Comparison of ENCODE assay signal across 8 cellular contexts in the genomic region with DNA sequence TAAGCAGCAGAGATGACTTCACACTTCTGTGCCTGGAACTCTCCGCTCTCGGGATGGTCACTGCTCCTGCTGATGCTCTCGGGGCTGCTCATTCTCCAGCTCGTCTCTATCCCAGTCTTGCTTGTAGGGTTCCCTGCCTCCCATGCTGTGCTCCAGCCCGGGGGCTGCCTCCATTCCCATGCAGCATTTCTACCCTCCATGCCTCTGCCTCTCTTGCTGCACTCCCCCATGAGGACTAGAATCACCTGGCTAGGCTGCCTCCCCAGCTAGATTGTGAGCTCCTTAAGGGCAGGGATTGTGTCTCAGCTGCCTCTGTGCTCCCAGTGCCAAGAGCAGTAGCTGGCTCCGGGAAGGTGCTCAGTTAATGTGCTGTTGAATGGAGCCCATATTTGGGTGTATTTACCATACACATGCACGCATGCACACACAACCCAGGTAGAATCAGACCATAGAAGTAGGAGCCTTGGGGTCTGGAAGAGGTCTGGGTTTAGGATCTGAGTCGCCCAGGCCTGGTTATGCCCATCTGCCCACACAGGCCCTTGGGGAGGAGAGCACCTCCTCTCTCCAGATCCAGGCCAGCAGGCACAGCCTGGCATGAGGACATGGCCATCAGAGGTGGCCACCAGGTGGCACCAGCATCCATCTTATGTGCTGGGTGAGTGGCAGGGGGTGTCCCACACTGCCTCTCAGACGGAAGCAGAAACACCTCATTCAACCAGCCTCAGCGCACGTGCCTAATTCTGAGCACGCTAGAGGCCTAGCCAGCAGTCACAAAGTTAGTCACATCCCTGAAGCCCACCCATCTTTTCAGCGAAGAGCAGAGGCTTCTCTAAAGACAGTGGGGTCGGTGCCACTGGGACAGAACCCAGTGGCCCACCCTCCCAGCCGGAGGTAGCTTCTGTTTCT. TPM values are rescaled to one million over a fixed set of nuclear protein-coding genes. Genes with fewer than 3 reads are reported as not detected.
A peak's percentile ranks its signal among the peaks of the same experiment; 100 is the strongest.
DNase-seq lines count a peak whose midpoint lies in the region; ATAC-seq lines count a peak whose summit lies in the region.

No MANE protein-coding gene starts in this region.

- ATAC-seq in GM18873 (IDR thresholded peaks at IDR 0.05; ENCODE audit: low FRiP score, unreplicated experiment) (peak; percentile 59), HG03439 (IDR thresholded peaks at IDR 0.05; ENCODE audit: unreplicated experiment) (peak; percentile 57)

- H3K36me3 Mint-ChIP-seq in activated CD4-positive, alpha-beta memory T cell treated with anti-CD3 and anti-CD28 coated beads for 36 hours, result peaks cover 19% of the 10 kb centered on the region

- H3K27ac Mint-ChIP-seq in activated CD4-positive, alpha-beta memory T cell treated with anti-CD3 and anti-CD28 coated beads for 36 hours, result peak overlapping the region; percentile 47

- H3K27me3 Mint-ChIP-seq in activated CD4-positive, alpha-beta memory T cell treated with anti-CD3 and anti-CD28 coated beads for 36 hours, result no peaks in the 10 kb centered on the region

- intact Hi-C loops in activated CD4-positive, alpha-beta memory T cell treated with anti-CD3 and anti-CD28 coated beads for 36 hours (cut with micrococcal nuclease), result loop anchor here (1.0 to 10.0 kb wide), 6 partner anchors 11 to 355 kb away; a partner anchor contains a TSS

- peak; percentile 85 to 86 for DNase-seq in AML-193 (lab: John Stamatoyannopoulos, UW)
- DNase-seq in NCI-H748 treated with DMSO at 0.1 percent for 48 hours (lab: John Stamatoyannopoulos, UW), result peak; percentile 69
- DNase-seq in activated CD4-positive, alpha-beta memory T cell treated with anti-CD3 and anti-CD28 coated beads for 36 hours, result peak; percentile 94
- DNase-seq in dermis microvascular lymphatic vessel endothelial cell (ENCODE audit: low read depth in 2 of 2), result peak; percentile 75 to 90
- peak; percentile 90 to 92 for DNase-seq in lung microvascular endothelial cell (ENCODE audit: low read depth in 2 of 2)
- peak; percentile 82 for DNase-seq in stimulated activated CD8-positive, alpha-beta memory T cell treated with anti-CD3 and anti-CD28 coated beads, Interleukin-2, amount 100 ng/mL, for 48 hours (ENCODE audit: low read depth in 2 of 2)

- POLR2A ChIA-PET in activated CD4-positive, alpha-beta memory T cell treated with anti-CD3 and anti-CD28 coated beads for 36 hours (lab: Charles Lee), result interaction anchor here (0.6 to 1.0 kb wide), 3 partner anchors 33 to 162 kb away, joined by 3 to 5 read pairs (median 4); no protein-coding TSS in a partner anchor

- no peaks in the 10 kb centered on the region for H3K9me3 Mint-ChIP-seq in activated CD4-positive, alpha-beta memory T cell treated with anti-CD3 and anti-CD28 coated beads for 36 hours

- H3K4me3 Mint-ChIP-seq in activated CD4-positive, alpha-beta memory T cell treated with anti-CD3 and anti-CD28 coated beads for 36 hours, result no peak overlapping the region

- H3K4me1 Mint-ChIP-seq in activated CD4-positive, alpha-beta memory T cell treated with anti-CD3 and anti-CD28 coated beads for 36 hours (ENCODE audit: low read depth), result peaks cover 12% of the 10 kb centered on the region

- CTCF ChIA-PET in activated CD4-positive, alpha-beta memory T cell treated with anti-CD3 and anti-CD28 coated beads for 36 hours (lab: Charles Lee), result interaction anchor here (0.7 to 6.9 kb wide), 14 partner anchors 8 to 441 kb away, joined by 3 to 98 read pairs (median 5); a partner anchor contains a TSS

RNA-seq across cellular contexts. Expression of a gene that starts 9.3 kb away (rescaled TPM):
- 10 to 100 TPM; 51.3 to 54.4 TPM for total RNA-seq in activated CD4-positive, alpha-beta memory T cell treated with anti-CD3 and anti-CD28 coated beads for 36 hours
- total RNA-seq in dermis microvascular lymphatic vessel endothelial cell, result 27.7 and 40.6 TPM in 2 replicates
- total RNA-seq in lung microvascular endothelial cell, result 25.1 and 35.7 TPM in 2 replicates

RNA-seq across cellular contexts. Expression of a gene that starts 11.6 kb away (rescaled TPM):
- 10 to 100 TPM; 54.2 to 55.3 TPM for total RNA-seq in activated CD4-positive, alpha-beta memory T cell treated with anti-CD3 and anti-CD28 coated beads for 36 hours
- total RNA-seq in dermis microvascular lymphatic vessel endothelial cell, result 20.0 and 29.8 TPM in 2 replicates
- 17.7 and 29.2 TPM in 2 replicates for total RNA-seq in lung microvascular endothelial cell

RNA-seq across cellular contexts. Expression of a gene that starts 12.8 kb away (rescaled TPM):
- 10 to 100 TPM; 14.1 to 15.1 TPM for total RNA-seq in activated CD4-positive, alpha-beta memory T cell treated with anti-CD3 and anti-CD28 coated beads for 36 hours
- total RNA-seq in dermis microvascular lymphatic vessel endothelial cell (3.5 and 5.6 TPM in 2 replicates), lung microvascular endothelial cell (3.1 and 4.8 TPM in 2 replicates)

RNA-seq across cellular contexts. Expression of a gene that starts 13.3 kb away (rescaled TPM):
- total RNA-seq in activated CD4-positive, alpha-beta memory T cell treated with anti-CD3 and anti-CD28 coated beads for 36 hours, result 1 to 10 TPM; 8.9 to 9.8 TPM
- total RNA-seq in dermis microvascular lymphatic vessel endothelial cell (5.0 and 5.6 TPM in 2 replicates), lung microvascular endothelial cell (3.7 and 4.2 TPM in 2 replicates)

RNA-seq across cellular contexts. Expression of a gene that starts 42.6 kb away (rescaled TPM):
- total RNA-seq in activated CD4-positive, alpha-beta memory T cell treated with anti-CD3 and anti-CD28 coated beads for 36 hours, result 10 to 100 TPM; 21.3 to 22.1 TPM
- total RNA-seq in dermis microvascular lymphatic vessel endothelial cell (0.64 and 1.3 TPM in 2 replicates), lung microvascular endothelial cell (0.40 and 0.87 TPM in 2 replicates)

Comparison
In these comparisons a context has a peak if more than half of its experiments do, and no peak if none do; other contexts are left out.
1. Peak in every context shown above with its lines: DNase-seq and ATAC-seq.